ENCODE assay signal across 19 cellular contexts in genomic region chr16:28839899-28840298, GRCh38. TPM values are rescaled to one million over a fixed set of nuclear protein-coding genes. Genes with fewer than 3 reads are reported as not detected.
DNase-seq lines count a peak whose midpoint lies in the region; FAIRE-seq and TF ChIP-seq lines count a peak whose summit lies in the region.
"Had no signal": no experiment of that assay in that cellular context is flagged by ENCODE, and none has a peak within 500 bp of the region (broad histone marks: within the 10 kb centered on the region; RNA-seq: fewer than 3 reads in every experiment).

No MANE protein-coding gene starts in this region.

- H3K4me2 ChIP-seq in Karpas-422 (ENCODE audit: low read depth, low read length, poor library complexity, severe bottlenecking) (no peak overlapping the region), astrocyte (ENCODE audit: low read length) (no peak overlapping the region)

- H3K4me3 ChIP-seq in Karpas-422 (ENCODE audit: low read length) (no peak overlapping the region), astrocyte (ENCODE audit: insufficient read depth, low read depth, low read length) (no peak overlapping the region), neutrophil (ENCODE audit: low read depth in 1 of 2, low read length in 1 of 2) (no peak overlapping the region)
- H3K4me3 ChIP-seq: ascending aorta, heart left ventricle, ovary had no signal

- no peaks in the 10 kb centered on the region for H3K9me3 Mint-ChIP-seq in activated CD4-positive, alpha-beta memory T cell treated with anti-CD3 and anti-CD28 coated beads, Interleukin-2, amount 10 ng/mL, durations not matched to agents 7 days and 5 days
- H3K9me3 Mint-ChIP-seq in activated CD4-positive, alpha-beta memory T cell treated with anti-CD3 and anti-CD28 coated beads for 36 hours, result no peaks in the 10 kb centered on the region
- H3K9me3 Mint-ChIP-seq in astrocyte (ENCODE audit: unreplicated experiment), result no peaks in the 10 kb centered on the region
- H3K9me3 Mint-ChIP-seq: activated CD4-positive, alpha-beta T cell treated with anti-CD3 and anti-CD28 coated beads, Interleukin-2, amount 10 ng/mL, durations not matched to agents 7 days and 5 days had no signal

- H3K27me3 ChIP-seq in Karpas-422 (ENCODE audit: low read length) (no peaks in the 10 kb centered on the region), astrocyte (ENCODE audit: insufficient read depth, low read length) (no peaks in the 10 kb centered on the region), neutrophil (no peaks in the 10 kb centered on the region)
- H3K27me3 ChIP-seq: ascending aorta, heart left ventricle, ovary had no signal

- intact Hi-C loops in activated CD4-positive, alpha-beta memory T cell treated with anti-CD3 and anti-CD28 coated beads for 36 hours (cut with micrococcal nuclease), result no loop called here

- H3K27me3 Mint-ChIP-seq in activated CD4-positive, alpha-beta memory T cell treated with anti-CD3 and anti-CD28 coated beads, Interleukin-2, amount 10 ng/mL, durations not matched to agents 7 days and 5 days, result no peaks in the 10 kb centered on the region
- no peaks in the 10 kb centered on the region for H3K27me3 Mint-ChIP-seq in activated CD4-positive, alpha-beta memory T cell treated with anti-CD3 and anti-CD28 coated beads for 36 hours
- no peaks in the 10 kb centered on the region for H3K27me3 Mint-ChIP-seq in astrocyte (ENCODE audit: low read depth, unreplicated experiment)
- H3K27me3 Mint-ChIP-seq: activated CD4-positive, alpha-beta T cell treated with anti-CD3 and anti-CD28 coated beads, Interleukin-2, amount 10 ng/mL, durations not matched to agents 7 days and 5 days had no signal

- H3K36me3 ChIP-seq in Karpas-422 (ENCODE audit: insufficient read depth, low read length) (peaks cover 38% of the 10 kb centered on the region), astrocyte (ENCODE audit: insufficient read depth, low read length) (peaks cover 39% of the 10 kb centered on the region), neutrophil (peaks cover 73% of the 10 kb centered on the region)
- H3K36me3 ChIP-seq: ovary had no signal

- H3K27ac ChIP-seq in Karpas-422 (ENCODE audit: low read length), result no peak overlapping the region
- H3K27ac ChIP-seq in astrocyte (ENCODE audit: low read depth, low read length), result no peak overlapping the region
- H3K27ac ChIP-seq in neutrophil, result peak overlapping the region; percentile 54
- H3K27ac ChIP-seq: ascending aorta, ovary had no signal

- H3K4me1 ChIP-seq in Karpas-422 (ENCODE audit: low read length), result peaks cover 16% of the 10 kb centered on the region
- H3K4me1 ChIP-seq in astrocyte (ENCODE audit: insufficient read depth, low read length), result peaks cover under 1% of the 10 kb centered on the region
- no peaks in the 10 kb centered on the region for H3K4me1 ChIP-seq in neutrophil (ENCODE audit: control insufficient read depth in 1 of 2, insufficient read depth in 1 of 2, low read depth in 1 of 2, low read length in 1 of 2)

- TF ChIP-seq CTCF in astrocyte (IDR thresholded peaks at IDR 0.05; ENCODE audit: insufficient read depth, low read depth, low read length) (no peak), neutrophil (IDR thresholded peaks at IDR 0.05) (no peak)

- H3K9me3 ChIP-seq in Karpas-422 (ENCODE audit: low read length) (no peaks in the 10 kb centered on the region), astrocyte (ENCODE audit: insufficient read depth, low read depth, low read length) (no peaks in the 10 kb centered on the region), neutrophil (no peaks in the 10 kb centered on the region)
- H3K9me3 ChIP-seq: ascending aorta, Caco-2, heart left ventricle, ovary had no signal

- peaks cover 65% of the 10 kb centered on the region for H3K36me3 Mint-ChIP-seq in activated CD4-positive, alpha-beta memory T cell treated with anti-CD3 and anti-CD28 coated beads, Interleukin-2, amount 10 ng/mL, durations not matched to agents 7 days and 5 days (ENCODE audit: low read depth)
- H3K36me3 Mint-ChIP-seq in activated CD4-positive, alpha-beta memory T cell treated with anti-CD3 and anti-CD28 coated beads for 36 hours, result peaks cover 43% of the 10 kb centered on the region
- peaks cover 14% of the 10 kb centered on the region for H3K36me3 Mint-ChIP-seq in astrocyte (ENCODE audit: low read depth, unreplicated experiment)

- no peaks in the 10 kb centered on the region for H3K9me2 ChIP-seq in Karpas-422 (replicated peaks; ENCODE audit: insufficient read depth, low read length)

- POLR2A ChIA-PET in activated CD4-positive, alpha-beta memory T cell treated with anti-CD3 and anti-CD28 coated beads, Interleukin-2, amount 10 ng/mL, durations not matched to agents 7 days and 5 days (lab: Charles Lee), result interaction anchor here (1.1 to 1.5 kb wide), 2 partner anchors 8 to 12 kb away, joined by 3 to 5 read pairs; no protein-coding TSS in a partner anchor
- POLR2A ChIA-PET in activated CD4-positive, alpha-beta memory T cell treated with anti-CD3 and anti-CD28 coated beads for 36 hours (lab: Charles Lee), result interaction anchor here (0.7 to 0.9 kb wide), 2 partner anchors 13 to 18 kb away, joined by 3 to 4 read pairs; partner anchors contain the start of gene ATXN2L

- H3K79me2 ChIP-seq in Karpas-422 (ENCODE audit: low read length), result peaks cover 9% of the 10 kb centered on the region
- H3K79me2 ChIP-seq in astrocyte (ENCODE audit: insufficient read depth, low read length), result peaks cover 19% of the 10 kb centered on the region

- FAIRE-seq in astrocyte (lab: Jason Lieb, UNC), result no peak
- FAIRE-seq in HTR-8/SVneo (lab: Jason Lieb, UNC), result no peak
- FAIRE-seq: kidney had no signal

- peaks cover 8% of the 10 kb centered on the region for H3K4me1 Mint-ChIP-seq in activated CD4-positive, alpha-beta memory T cell treated with anti-CD3 and anti-CD28 coated beads, Interleukin-2, amount 10 ng/mL, durations not matched to agents 7 days and 5 days
- peaks cover 24% of the 10 kb centered on the region for H3K4me1 Mint-ChIP-seq in activated CD4-positive, alpha-beta memory T cell treated with anti-CD3 and anti-CD28 coated beads for 36 hours (ENCODE audit: low read depth)
- H3K4me1 Mint-ChIP-seq in astrocyte (ENCODE audit: low read depth, unreplicated experiment), result peaks cover 4% of the 10 kb centered on the region

- H2AFZ ChIP-seq in Karpas-422 (ENCODE audit: low read length) (no peak overlapping the region), astrocyte (ENCODE audit: low read depth, low read length) (no peak overlapping the region)

- no peak overlapping the region for H3K4me3 Mint-ChIP-seq in activated CD4-positive, alpha-beta memory T cell treated with anti-CD3 and anti-CD28 coated beads, Interleukin-2, amount 10 ng/mL, durations not matched to agents 7 days and 5 days
- no peak overlapping the region for H3K4me3 Mint-ChIP-seq in activated CD4-positive, alpha-beta memory T cell treated with anti-CD3 and anti-CD28 coated beads for 36 hours
- H3K4me3 Mint-ChIP-seq in astrocyte (ENCODE audit: unreplicated experiment), result no peak overlapping the region
- H3K4me3 Mint-ChIP-seq: activated CD4-positive, alpha-beta T cell treated with anti-CD3 and anti-CD28 coated beads, Interleukin-2, amount 10 ng/mL, durations not matched to agents 7 days and 5 days had no signal

- peak overlapping the region; percentile 0 for H3K27ac Mint-ChIP-seq in activated CD4-positive, alpha-beta memory T cell treated with anti-CD3 and anti-CD28 coated beads, Interleukin-2, amount 10 ng/mL, durations not matched to agents 7 days and 5 days
- no peak overlapping the region for H3K27ac Mint-ChIP-seq in activated CD4-positive, alpha-beta memory T cell treated with anti-CD3 and anti-CD28 coated beads for 36 hours
- H3K27ac Mint-ChIP-seq in astrocyte (ENCODE audit: unreplicated experiment), result peak overlapping the region; percentile 34

- H3K9ac ChIP-seq in Karpas-422 (ENCODE audit: low read length), result no peak overlapping the region
- no peak overlapping the region for H3K9ac ChIP-seq in astrocyte (ENCODE audit: low read length)

- no peak for DNase-seq in activated CD4-positive, alpha-beta memory T cell treated with anti-CD3 and anti-CD28 coated beads, Interleukin-2, amount 10 ng/mL, durations not matched to agents 7 days and 5 days
- no peak for DNase-seq in activated CD4-positive, alpha-beta memory T cell treated with anti-CD3 and anti-CD28 coated beads for 36 hours
- peak; percentile 75 for DNase-seq in Karpas-422
- no peak for DNase-seq in astrocyte (ENCODE audit: low read depth)
- no peak for DNase-seq in HTR-8/SVneo (ENCODE audit: insufficient read length, low spot score)
- DNase-seq in NCI-H1694 treated with DMSO at 0.1 percent for 48 hours (lab: John Stamatoyannopoulos, UW), result no peak
- no peak for DNase-seq in stimulated activated CD8-positive, alpha-beta memory T cell treated with anti-CD3 and anti-CD28 coated beads, Interleukin-4, amount 100 ng/mL, for 48 hours
- DNase-seq: activated CD4-positive, alpha-beta T cell treated with anti-CD3 and anti-CD28 coated beads, Interleukin-2, amount 10 ng/mL, durations not matched to agents 7 days and 5 days; Caco-2; GF-D8; heart left ventricle; kidney; NCI-H1417; NK-92 treated with Interleukin-12 subunit alpha and Interleukin-12 subunit beta, amount 100 ng/mL, for 24 hours; ovary; SIG-M5; stimulated activated CD4-positive, alpha-beta T cell treated with anti-CD3 and anti-CD28 coated beads, Interleukin-4, amount 100 ng/mL, for 4 hours had no signal

- peaks cover 15% of the 10 kb centered on the region for H4K20me1 ChIP-seq in Karpas-422 (ENCODE audit: insufficient read depth, low read depth, low read length)
- peaks cover 28% of the 10 kb centered on the region for H4K20me1 ChIP-seq in astrocyte (ENCODE audit: insufficient read depth, low read length)

- CTCF ChIA-PET in activated CD4-positive, alpha-beta memory T cell treated with anti-CD3 and anti-CD28 coated beads, Interleukin-2, amount 10 ng/mL, durations not matched to agents 7 days and 5 days (lab: Charles Lee), result interaction anchor here (0.7 kb wide), 1 partner anchor 14 kb away, joined by 3 read pairs; no protein-coding TSS in a partner anchor
- CTCF ChIA-PET in activated CD4-positive, alpha-beta memory T cell treated with anti-CD3 and anti-CD28 coated beads for 36 hours (lab: Charles Lee), result no interaction called here

RNA-seq across cellular contexts. Expression of gene TUFM, which starts 6.2 kb away (rescaled TPM):
- 100 to 1,000 TPM; 107 TPM for total RNA-seq in activated CD4-positive, alpha-beta memory T cell treated with anti-CD3 and anti-CD28 coated beads, Interleukin-2, amount 10 ng/mL, durations not matched to agents 7 days and 5 days
- total RNA-seq in activated CD4-positive, alpha-beta memory T cell treated with anti-CD3 and anti-CD28 coated beads for 36 hours, result 100 to 1,000 TPM; 221 TPM
- 161 and 250 TPM in 2 replicates for total RNA-seq in Karpas-422 (2014; rRNA removed; shearing (Covaris generic); ENCODE audit: low replicate concordance)
- total RNA-seq in astrocyte, result 136 and 147 TPM in 2 replicates

RNA-seq across cellular contexts. Expression of gene ATXN2L, which starts 17.1 kb away (rescaled TPM):
- 100 to 1,000 TPM; 255 to 267 TPM for total RNA-seq in activated CD4-positive, alpha-beta memory T cell treated with anti-CD3 and anti-CD28 coated beads, Interleukin-2, amount 10 ng/mL, durations not matched to agents 7 days and 5 days
- total RNA-seq in activated CD4-positive, alpha-beta memory T cell treated with anti-CD3 and anti-CD28 coated beads for 36 hours, result 100 to 1,000 TPM; 260 to 277 TPM
- 116 and 162 TPM in 2 replicates for total RNA-seq in Karpas-422 (2014; rRNA removed; shearing (Covaris generic); ENCODE audit: low replicate concordance)
- total RNA-seq in astrocyte, result 169 and 191 TPM in 2 replicates

RNA-seq across cellular contexts. Expression of gene SH2B1, which starts 23.7 kb away (rescaled TPM):
- total RNA-seq in activated CD4-positive, alpha-beta memory T cell treated with anti-CD3 and anti-CD28 coated beads, Interleukin-2, amount 10 ng/mL, durations not matched to agents 7 days and 5 days, result 10 to 100 TPM; 44.4 to 45.1 TPM
- total RNA-seq in activated CD4-positive, alpha-beta memory T cell treated with anti-CD3 and anti-CD28 coated beads for 36 hours, result 10 to 100 TPM; 32.3 to 34.9 TPM
- 18.8 and 47.5 TPM in 2 replicates for total RNA-seq in Karpas-422 (2014; rRNA removed; shearing (Covaris generic); ENCODE audit: low replicate concordance)
- total RNA-seq in astrocyte, result 27.6 and 34.2 TPM in 2 replicates

RNA-seq across cellular contexts. Expression of gene ATP2A1, which starts 38.4 kb away (rescaled TPM):
- 1 to 10 TPM; 1.6 to 2.5 TPM for total RNA-seq in activated CD4-positive, alpha-beta memory T cell treated with anti-CD3 and anti-CD28 coated beads, Interleukin-2, amount 10 ng/mL, durations not matched to agents 7 days and 5 days
- 1 to 10 TPM; 3.3 to 3.8 TPM for total RNA-seq in activated CD4-positive, alpha-beta memory T cell treated with anti-CD3 and anti-CD28 coated beads for 36 hours
- total RNA-seq in Karpas-422 (2014; rRNA removed; shearing (Covaris generic); ENCODE audit: low replicate concordance), result 0.75 and 4.4 TPM in 2 replicates
- 1.0 and 2.0 TPM in 2 replicates for total RNA-seq in astrocyte
- total RNA-seq: ascending aorta had no signal
